In the genomic region with DNA sequence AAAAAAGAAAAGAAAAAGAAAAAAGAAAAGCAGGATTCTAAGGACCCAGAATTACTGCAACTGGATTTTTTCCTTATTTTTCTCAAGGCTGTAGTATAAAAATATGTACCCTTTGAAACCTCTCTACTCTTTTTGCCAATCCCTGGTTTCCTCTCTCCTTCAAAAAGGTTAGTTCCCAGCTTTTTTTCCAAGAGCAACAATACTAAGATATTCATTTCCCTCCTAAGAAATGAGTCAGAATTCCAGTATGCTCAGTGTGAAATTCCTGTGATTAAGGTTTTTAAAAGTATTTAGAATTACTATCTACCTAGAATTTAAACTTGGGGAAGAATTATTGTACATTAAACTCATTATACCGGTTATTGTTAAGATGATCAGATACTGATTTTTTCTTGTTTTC, we compare ENCODE assay signal across 21 cellular contexts. TPM values are rescaled to one million over a fixed set of nuclear protein-coding genes. Genes with fewer than 3 reads are reported as not detected.
DNase-seq lines count a peak whose midpoint lies in the region; ATAC-seq, FAIRE-seq and TF ChIP-seq lines count a peak whose summit lies in the region.
"Had no signal": no experiment of that assay in that cellular context is flagged by ENCODE, and none has a peak within 500 bp of the region (broad histone marks: within the 10 kb centered on the region; RNA-seq: fewer than 3 reads in every experiment).

No MANE protein-coding gene starts in this region.

- WGBS in esophagus muscularis mucosa, result 78% methylated on average over 1 of the region's 1 CpG
- 82 to 88% methylated on average over 1 of the region's 1 CpG for WGBS in transverse colon (ENCODE audit: low coverage in 1 of 2), 2 donors

- no peak overlapping the region for H3K4me3 ChIP-seq in esophagus muscularis mucosa
- no peak overlapping the region for H3K4me3 ChIP-seq in transverse colon
- H3K4me3 ChIP-seq: BLaER1 treated with 17β-estradiol and CSF1 and Interleukin-3, amounts not matched to agents 10 nM and 100 nM; dorsolateral prefrontal cortex; esophagus squamous epithelium; left lung had no signal

- H3K27ac ChIP-seq in esophagus muscularis mucosa (replicated peaks in 1 of 4) (peak overlapping the region in 3 of 4 donors; percentile 19 to 37 (median 31)), transverse colon (no peak overlapping the region)
- H3K27ac ChIP-seq: BLaER1 treated with 17β-estradiol and CSF1 and Interleukin-3, amounts not matched to agents 10 nM and 100 nM; esophagus squamous epithelium; left lung had no signal

- no peak for TF ChIP-seq POLR2A in esophagus muscularis mucosa (IDR thresholded peaks at IDR 0.05; ENCODE audit: low read depth)
- TF ChIP-seq POLR2A in transverse colon (IDR thresholded peaks at IDR 0.05), result no peak

- DNase-seq in EL (peak; percentile 46), RCC 7860 (ENCODE audit: low spot score) (peak; percentile 41), esophagus muscularis mucosa (ENCODE audit: extremely low spot score) (no peak), pulmonary artery endothelial cell (ENCODE audit: low read depth, low spot score) (peak; percentile 57), DMS79 treated with DMSO at 0.1 percent for 48 hours (lab: John Stamatoyannopoulos, UW) (no peak), transverse colon (no peak)
- no peak for DNase-seq in activated naive CD4-positive, alpha-beta T cell treated with anti-CD3 and anti-CD28 coated beads for 36 hours
- DNase-seq: activated CD4-positive, CD25-positive, alpha-beta regulatory T cell; activated CD8-positive, alpha-beta memory T cell treated with anti-CD3 and anti-CD28 coated beads for 24 hours; aorta; DMS 273 treated with DMSO at 0.1 percent for 48 hours; dorsolateral prefrontal cortex; esophagus squamous epithelium; left lung; naive thymus-derived CD8-positive, alpha-beta T cell; NCI-H187 treated with DMSO at 0.1 percent for 48 hours; NCI-H510A treated with DMSO at 0.1 percent for 48 hours; OCI-M1; retina had no signal

- intact Hi-C loops in esophagus muscularis mucosa (cut with DNase I), result no loop called here
- intact Hi-C loops in transverse colon (cut with DNase I; ENCODE audit: low total_unique reads), result no loop called here
- intact Hi-C loops in activated naive CD4-positive, alpha-beta T cell treated with anti-CD3 and anti-CD28 coated beads for 36 hours (cut with micrococcal nuclease), result no loop called here

- TF ChIP-seq EP300 in esophagus muscularis mucosa (IDR thresholded peaks at IDR 0.05) (no peak), transverse colon (IDR thresholded peaks at IDR 0.05; ENCODE audit: low read depth) (no peak)

- in situ Hi-C loops in transverse colon (cut with MboI; ENCODE audit: low pct_ligation_motif_present in 1 of 4, low pct_unique_long_range_greater_than_20kb in 1 of 4, low sequenced_read_pairs in 3 of 4), result no loop called here

- H3K36me3 ChIP-seq in esophagus muscularis mucosa, result peaks cover 0 to 2% (median under 1%) of the 10 kb centered on the region in 4 donors
- no peaks in the 10 kb centered on the region for H3K36me3 ChIP-seq in transverse colon
- H3K36me3 ChIP-seq: left lung had no signal

- no peaks in the 10 kb centered on the region for H3K4me1 Mint-ChIP-seq in activated naive CD4-positive, alpha-beta T cell treated with anti-CD3 and anti-CD28 coated beads for 36 hours (ENCODE audit: low read depth)

- H3K4me3 Mint-ChIP-seq in activated naive CD4-positive, alpha-beta T cell treated with anti-CD3 and anti-CD28 coated beads for 36 hours, result no peak overlapping the region
- H3K4me3 Mint-ChIP-seq: naive thymus-derived CD8-positive, alpha-beta T cell had no signal

- H3K36me3 Mint-ChIP-seq in activated naive CD4-positive, alpha-beta T cell treated with anti-CD3 and anti-CD28 coated beads for 36 hours (ENCODE audit: low read depth), result no peaks in the 10 kb centered on the region

- no peak for ATAC-seq in HG03565 (IDR thresholded peaks at IDR 0.05; ENCODE audit: unreplicated experiment)
- ATAC-seq: left lung; naive thymus-derived CD8-positive, alpha-beta T cell had no signal

- H3K27me3 ChIP-seq in esophagus muscularis mucosa, result no peaks in the 10 kb centered on the region
- H3K27me3 ChIP-seq in transverse colon, result no peaks in the 10 kb centered on the region
- H3K27me3 ChIP-seq: BLaER1 treated with 17β-estradiol and CSF1 and Interleukin-3, amounts not matched to agents 10 nM and 100 nM; dorsolateral prefrontal cortex; esophagus squamous epithelium; left lung had no signal

- H3K4me1 ChIP-seq in esophagus muscularis mucosa, result peaks cover 10 to 69% (median 60%) of the 10 kb centered on the region in 4 donors
- peaks cover 0 to 70% (median 33%) of the 10 kb centered on the region in 4 donors for H3K4me1 ChIP-seq in transverse colon

- H3K27me3 Mint-ChIP-seq in activated naive CD4-positive, alpha-beta T cell treated with anti-CD3 and anti-CD28 coated beads for 36 hours (ENCODE audit: low read depth), result no peaks in the 10 kb centered on the region
- H3K27me3 Mint-ChIP-seq: naive thymus-derived CD8-positive, alpha-beta T cell had no signal

- TF ChIP-seq CTCF in esophagus muscularis mucosa (IDR thresholded peaks at IDR 0.05) (no peak), transverse colon (IDR thresholded peaks at IDR 0.05) (no peak)

- peak; percentile 86 for FAIRE-seq in RCC 7860 (lab: Jason Lieb, UNC)

- no peak overlapping the region for H3K27ac Mint-ChIP-seq in activated naive CD4-positive, alpha-beta T cell treated with anti-CD3 and anti-CD28 coated beads for 36 hours
- H3K27ac Mint-ChIP-seq: naive thymus-derived CD8-positive, alpha-beta T cell had no signal

- H3K9me3 ChIP-seq in esophagus muscularis mucosa (no peaks in the 10 kb centered on the region), transverse colon (no peaks in the 10 kb centered on the region)
- H3K9me3 ChIP-seq: BLaER1 treated with 17β-estradiol and CSF1 and Interleukin-3, amounts not matched to agents 10 nM and 100 nM; esophagus squamous epithelium; left lung had no signal

- CTCF ChIA-PET in activated naive CD4-positive, alpha-beta T cell treated with anti-CD3 and anti-CD28 coated beads for 36 hours (lab: Charles Lee), result no interaction called here

- H3K9me3 Mint-ChIP-seq in activated naive CD4-positive, alpha-beta T cell treated with anti-CD3 and anti-CD28 coated beads for 36 hours, result no peaks in the 10 kb centered on the region
- H3K9me3 Mint-ChIP-seq: naive thymus-derived CD8-positive, alpha-beta T cell had no signal

RNA-seq across cellular contexts. Expression of a gene that starts 22.0 kb away (rescaled TPM):
- 10 to 100 TPM; 27.3 to 39.0 (median 29.6) TPM for total RNA-seq in esophagus muscularis mucosa
- 13.5 and 16.0 TPM in 2 replicates for total RNA-seq in pulmonary artery endothelial cell
- 100 to 1,000 TPM in 1 of 4 donors, 10 to 100 TPM in 3; 23.1 to 103 (median 72.4) TPM for total RNA-seq in transverse colon
- total RNA-seq in activated naive CD4-positive, alpha-beta T cell treated with anti-CD3 and anti-CD28 coated beads for 36 hours, result 1 to 10 TPM; 2.7 to 3.9 TPM

Comparison
In these comparisons a context has a peak if more than half of its experiments do, and no peak if none do; other contexts are left out.
1. DNase-seq: peak in EL (single experiment), RCC 7860 (single experiment) and pulmonary artery endothelial cell (single experiment); none in esophagus muscularis mucosa (single experiment), DMS79 treated with DMSO at 0.1 percent for 48 hours (single experiment), transverse colon (single experiment) and activated naive CD4-positive, alpha-beta T cell treated with anti-CD3 and anti-CD28 coated beads for 36 hours (single experiment).
2. H3K27ac ChIP-seq: peak in esophagus muscularis mucosa (3 of 4); none in transverse colon (0 of 4).